ENCODE assay signal across 7 cellular contexts in genomic region chr20:30599990-30600389, GRCh38.
"Had no signal": no experiment of that assay in that cellular context is flagged by ENCODE, and none has a peak within 500 bp of the region (broad histone marks: within the 10 kb centered on the region; RNA-seq: fewer than 3 reads in every experiment).

No MANE protein-coding gene starts in this region.

- H3K4me3 ChIP-seq: K562 had no signal

- ATAC-seq: HepG2, K562 had no signal

- DNase-seq: IMR-90, KBM-7, KG1 had no signal

- H3K27ac ChIP-seq: HL-60, KMS-11 had no signal
